ENCODE assay signal across 1 cellular context in the genomic region with DNA sequence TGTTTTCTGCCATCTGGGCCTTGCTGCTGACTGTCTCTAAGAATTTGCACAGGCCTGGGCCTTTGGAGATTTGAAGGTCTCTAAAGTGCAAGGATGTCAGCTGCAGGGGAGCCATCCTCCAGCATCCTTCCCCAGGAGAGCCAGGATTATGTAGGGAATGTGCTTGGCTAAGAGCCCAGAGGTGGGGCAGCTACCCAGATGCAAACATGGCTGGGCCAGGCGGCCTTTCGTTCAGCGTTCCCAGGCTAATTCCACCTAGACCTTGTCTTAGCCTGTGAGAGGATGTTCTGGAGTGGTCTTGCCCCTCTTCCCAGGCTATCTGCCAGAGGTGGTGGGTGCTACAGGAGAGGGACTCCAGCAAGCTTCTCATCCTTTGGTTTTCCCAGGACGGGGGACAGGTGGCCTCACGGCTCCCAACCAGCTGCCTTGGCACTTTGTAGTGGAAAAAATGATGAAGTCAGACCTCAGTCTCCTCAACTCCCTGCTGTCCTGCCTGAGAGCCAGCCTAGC.
TF ChIP-seq lines count a peak whose summit lies in the region.

No MANE protein-coding gene starts in this region.

TF ChIP-seq in HepG2, 621 proteins besides CTCF, POLR2A, EP300 and RAD21 (continued from another document):
- TF ChIP-seq, protein P1, sequence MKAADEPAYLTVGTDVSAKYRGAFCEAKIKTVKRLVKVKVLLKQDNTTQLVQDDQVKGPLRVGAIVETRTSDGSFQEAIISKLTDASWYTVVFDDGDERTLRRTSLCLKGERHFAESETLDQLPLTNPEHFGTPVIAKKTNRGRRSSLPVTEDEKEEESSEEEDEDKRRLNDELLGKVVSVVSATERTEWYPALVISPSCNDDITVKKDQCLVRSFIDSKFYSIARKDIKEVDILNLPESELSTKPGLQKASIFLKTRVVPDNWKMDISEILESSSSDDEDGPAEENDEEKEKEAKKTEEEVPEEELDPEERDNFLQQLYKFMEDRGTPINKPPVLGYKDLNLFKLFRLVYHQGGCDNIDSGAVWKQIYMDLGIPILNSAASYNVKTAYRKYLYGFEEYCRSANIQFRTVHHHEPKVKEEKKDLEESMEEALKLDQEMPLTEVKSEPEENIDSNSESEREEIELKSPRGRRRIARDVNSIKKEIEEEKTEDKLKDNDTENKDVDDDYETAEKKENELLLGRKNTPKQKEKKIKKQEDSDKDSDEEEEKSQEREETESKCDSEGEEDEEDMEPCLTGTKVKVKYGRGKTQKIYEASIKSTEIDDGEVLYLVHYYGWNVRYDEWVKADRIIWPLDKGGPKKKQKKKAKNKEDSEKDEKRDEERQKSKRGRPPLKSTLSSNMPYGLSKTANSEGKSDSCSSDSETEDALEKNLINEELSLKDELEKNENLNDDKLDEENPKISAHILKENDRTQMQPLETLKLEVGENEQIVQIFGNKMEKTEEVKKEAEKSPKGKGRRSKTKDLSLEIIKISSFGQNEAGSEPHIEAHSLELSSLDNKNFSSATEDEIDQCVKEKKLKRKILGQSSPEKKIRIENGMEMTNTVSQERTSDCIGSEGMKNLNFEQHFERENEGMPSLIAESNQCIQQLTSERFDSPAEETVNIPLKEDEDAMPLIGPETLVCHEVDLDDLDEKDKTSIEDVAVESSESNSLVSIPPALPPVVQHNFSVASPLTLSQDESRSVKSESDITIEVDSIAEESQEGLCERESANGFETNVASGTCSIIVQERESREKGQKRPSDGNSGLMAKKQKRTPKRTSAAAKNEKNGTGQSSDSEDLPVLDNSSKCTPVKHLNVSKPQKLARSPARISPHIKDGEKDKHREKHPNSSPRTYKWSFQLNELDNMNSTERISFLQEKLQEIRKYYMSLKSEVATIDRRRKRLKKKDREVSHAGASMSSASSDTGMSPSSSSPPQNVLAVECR (CRISPR knock-in tag; IDR thresholded peaks at IDR 0.05; ENCODE audit: borderline replicate concordance): no peak
- TF ChIP-seq SNRNP70 (IDR thresholded peaks at IDR 0.05; ENCODE audit: low read depth, low read length) (no peak), TEAD3 (CRISPR knock-in tag; optimal IDR thresholded peaks at IDR 0.05; ENCODE audit: borderline replicate concordance) (peak; percentile 68)
- TF ChIP-seq, protein P2, sequence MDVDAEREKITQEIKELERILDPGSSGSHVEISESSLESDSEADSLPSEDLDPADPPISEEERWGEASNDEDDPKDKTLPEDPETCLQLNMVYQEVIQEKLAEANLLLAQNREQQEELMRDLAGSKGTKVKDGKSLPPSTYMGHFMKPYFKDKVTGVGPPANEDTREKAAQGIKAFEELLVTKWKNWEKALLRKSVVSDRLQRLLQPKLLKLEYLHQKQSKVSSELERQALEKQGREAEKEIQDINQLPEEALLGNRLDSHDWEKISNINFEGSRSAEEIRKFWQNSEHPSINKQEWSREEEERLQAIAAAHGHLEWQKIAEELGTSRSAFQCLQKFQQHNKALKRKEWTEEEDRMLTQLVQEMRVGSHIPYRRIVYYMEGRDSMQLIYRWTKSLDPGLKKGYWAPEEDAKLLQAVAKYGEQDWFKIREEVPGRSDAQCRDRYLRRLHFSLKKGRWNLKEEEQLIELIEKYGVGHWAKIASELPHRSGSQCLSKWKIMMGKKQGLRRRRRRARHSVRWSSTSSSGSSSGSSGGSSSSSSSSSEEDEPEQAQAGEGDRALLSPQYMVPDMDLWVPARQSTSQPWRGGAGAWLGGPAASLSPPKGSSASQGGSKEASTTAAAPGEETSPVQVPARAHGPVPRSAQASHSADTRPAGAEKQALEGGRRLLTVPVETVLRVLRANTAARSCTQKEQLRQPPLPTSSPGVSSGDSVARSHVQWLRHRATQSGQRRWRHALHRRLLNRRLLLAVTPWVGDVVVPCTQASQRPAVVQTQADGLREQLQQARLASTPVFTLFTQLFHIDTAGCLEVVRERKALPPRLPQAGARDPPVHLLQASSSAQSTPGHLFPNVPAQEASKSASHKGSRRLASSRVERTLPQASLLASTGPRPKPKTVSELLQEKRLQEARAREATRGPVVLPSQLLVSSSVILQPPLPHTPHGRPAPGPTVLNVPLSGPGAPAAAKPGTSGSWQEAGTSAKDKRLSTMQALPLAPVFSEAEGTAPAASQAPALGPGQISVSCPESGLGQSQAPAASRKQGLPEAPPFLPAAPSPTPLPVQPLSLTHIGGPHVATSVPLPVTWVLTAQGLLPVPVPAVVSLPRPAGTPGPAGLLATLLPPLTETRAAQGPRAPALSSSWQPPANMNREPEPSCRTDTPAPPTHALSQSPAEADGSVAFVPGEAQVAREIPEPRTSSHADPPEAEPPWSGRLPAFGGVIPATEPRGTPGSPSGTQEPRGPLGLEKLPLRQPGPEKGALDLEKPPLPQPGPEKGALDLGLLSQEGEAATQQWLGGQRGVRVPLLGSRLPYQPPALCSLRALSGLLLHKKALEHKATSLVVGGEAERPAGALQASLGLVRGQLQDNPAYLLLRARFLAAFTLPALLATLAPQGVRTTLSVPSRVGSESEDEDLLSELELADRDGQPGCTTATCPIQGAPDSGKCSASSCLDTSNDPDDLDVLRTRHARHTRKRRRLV (CRISPR knock-in tag; IDR thresholded peaks at IDR 0.05): no peak
